In the genomic region with DNA sequence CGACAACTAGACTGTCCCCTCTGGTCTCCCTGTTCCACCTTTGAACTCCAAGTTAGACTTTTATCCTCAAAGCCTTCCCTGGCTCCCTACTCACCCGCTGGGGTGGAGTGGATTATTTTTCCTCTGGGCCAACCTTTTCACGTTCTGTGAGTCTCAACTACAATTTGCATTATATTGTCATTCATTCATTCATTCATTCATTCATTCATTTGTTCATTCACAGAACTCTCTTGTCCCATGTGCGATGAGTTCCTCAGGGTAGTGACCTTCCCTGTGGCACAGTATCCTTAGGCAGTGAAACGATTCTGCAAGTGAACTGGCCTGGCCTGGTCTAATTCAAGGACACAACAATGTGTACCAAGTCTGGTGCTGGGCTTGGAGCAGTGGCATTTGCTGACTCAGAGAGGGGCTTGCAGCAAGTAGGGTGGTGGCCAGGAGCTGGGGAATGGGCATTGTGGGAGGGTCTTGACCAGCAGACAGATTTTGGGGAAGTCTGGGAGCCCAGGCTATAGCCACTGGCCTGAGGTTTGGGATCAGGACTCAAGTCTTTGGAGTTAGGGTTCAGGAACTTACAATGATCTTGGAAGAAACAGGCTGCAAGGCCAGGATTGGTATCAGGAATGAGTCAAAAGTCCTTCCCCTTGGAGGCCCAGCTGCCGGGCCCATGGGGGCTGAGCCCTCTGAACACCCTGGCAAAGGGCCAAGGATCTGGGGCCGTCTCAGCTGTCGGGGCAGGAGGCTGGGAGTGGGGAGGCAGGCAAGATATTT, we compare ENCODE assay signal across 13 cellular contexts. TPM values are rescaled to one million over a fixed set of nuclear protein-coding genes. Genes with fewer than 3 reads are reported as not detected.
A peak's percentile ranks its signal among the peaks of the same experiment; 100 is the strongest.
DNase-seq lines count a peak whose midpoint lies in the region; ATAC-seq and TF ChIP-seq lines count a peak whose summit lies in the region.
"Had no signal": no experiment of that assay in that cellular context is flagged by ENCODE, and none has a peak within 500 bp of the region (broad histone marks: within the 10 kb centered on the region; RNA-seq: fewer than 3 reads in every experiment).

No MANE protein-coding gene starts in this region.

- H3K9ac ChIP-seq in adipocyte (ENCODE audit: low read length) (peak overlapping the region; percentile 79), skeletal muscle satellite cell (ENCODE audit: low read depth, low read length) (peak overlapping the region; percentile 26)

- H3K36me3 ChIP-seq in adipocyte (ENCODE audit: control insufficient read depth, insufficient read depth, low read length, severe bottlenecking), result no peaks in the 10 kb centered on the region
- no peaks in the 10 kb centered on the region for H3K36me3 ChIP-seq in heart right ventricle
- no peaks in the 10 kb centered on the region for H3K36me3 ChIP-seq in skeletal muscle satellite cell (ENCODE audit: insufficient read depth, low read length)
- H3K36me3 ChIP-seq: SJSA1, WERI-Rb-1 had no signal

- H3K4me1 ChIP-seq in adipocyte (ENCODE audit: control insufficient read depth, insufficient read depth, low read length), result peaks cover 47% of the 10 kb centered on the region
- H3K4me1 ChIP-seq in heart right ventricle, result peaks cover 16 to 71% (median 50%) of the 10 kb centered on the region in 9 donors
- peaks cover 37% of the 10 kb centered on the region for H3K4me1 ChIP-seq in skeletal muscle satellite cell (ENCODE audit: control insufficient read depth, insufficient read depth, low read length)
- H3K4me1 ChIP-seq: Caco-2 had no signal

- H3K27me3 ChIP-seq in adipocyte (replicated peaks; ENCODE audit: control insufficient read depth, insufficient read depth, low read length) (no peaks in the 10 kb centered on the region), heart right ventricle (no peaks in the 10 kb centered on the region), skeletal muscle satellite cell (ENCODE audit: control insufficient read depth, insufficient read depth, low read length) (peaks cover 4% of the 10 kb centered on the region)
- H3K27me3 ChIP-seq: SJSA1 had no signal

- peak overlapping the region in 9 of 10 donors; percentile 12 to 86 (median 75) for H3K27ac ChIP-seq in heart right ventricle
- H3K27ac ChIP-seq: SJSA1, WERI-Rb-1 had no signal

- H3K9me3 ChIP-seq in adipocyte (ENCODE audit: control insufficient read depth, low read length) (no peaks in the 10 kb centered on the region), heart right ventricle (no peaks in the 10 kb centered on the region), skeletal muscle satellite cell (replicated peaks; ENCODE audit: low read length) (no peaks in the 10 kb centered on the region)
- H3K9me3 ChIP-seq: Caco-2, SJSA1 had no signal

- no peak for TF ChIP-seq CTCF in heart right ventricle (IDR thresholded peaks at IDR 0.05)

- peak; percentile 92 for DNase-seq in LHCN-M2 (ENCODE audit: low read depth)
- peak; percentile 65 for DNase-seq in adipocyte (ENCODE audit: low read depth)
- DNase-seq in heart right ventricle, result peak; percentile 55 to 73
- no peak for DNase-seq in RKO (ENCODE audit: low spot score)
- DNase-seq in Ammon's horn (ENCODE audit: low spot score), result no peak
- DNase-seq in SW480 (ENCODE audit: low spot score), result no peak
- DNase-seq: Caco-2; effector memory CD4-positive, alpha-beta T cell; midbrain; WERI-Rb-1 had no signal

- 57 to 62% methylated on average over 8 of the region's 8 CpGs for WGBS in heart right ventricle, 2 donors

- ATAC-seq in heart right ventricle (peak in 2 of 8 donors; percentile 47 to 62), GM19455 (IDR thresholded peaks at IDR 0.05; ENCODE audit: unreplicated experiment) (no peak)

- H3K4me2 ChIP-seq in skeletal muscle satellite cell (ENCODE audit: low read length), result peak overlapping the region; percentile 5

- intact Hi-C loops in heart right ventricle (cut with DNase I), result loop anchor here in 2 of 10 donors (5.0 kb wide), 2 partner anchors 44 to 66 kb away; no protein-coding TSS in a partner anchor

- H3K4me3 ChIP-seq in adipocyte (ENCODE audit: low read length) (no peak overlapping the region), heart right ventricle (no peak overlapping the region), skeletal muscle satellite cell (ENCODE audit: low read length) (no peak overlapping the region)
- H3K4me3 ChIP-seq: SJSA1 had no signal

RNA-seq across cellular contexts. Expression of gene COL15A1, which starts 37.2 kb away (rescaled TPM):
- total RNA-seq in LHCN-M2 (2014; rRNA removed) (3.4 and 5.3 TPM in 2 replicates), heart right ventricle (10 to 100 TPM; 31.0 to 64.8 (median 52.9) TPM)
- polyA plus RNA-seq in LHCN-M2 (2012), result 3.4 TPM
- 10 to 100 TPM; 25.6 to 27.0 TPM for polyA plus RNA-seq in heart right ventricle
- total RNA-seq in skeletal muscle satellite cell (2012; rRNA removed), result 0.25 and 1.7 TPM in 2 replicates
- total RNA-seq: Caco-2 had no signal

Comparison
In these comparisons a context has a peak if more than half of its experiments do, and no peak if none do; other contexts are left out.
1. DNase-seq: peak in LHCN-M2 (single experiment), adipocyte (single experiment) and heart right ventricle (2 of 2); none in RKO (single experiment), Ammon's horn (single experiment) and SW480 (single experiment).